In genomic region chr1:40185951-40186864, GRCh38 we compare ENCODE assay signal across 8 cellular contexts. TPM values are rescaled to one million over a fixed set of nuclear protein-coding genes. Genes with fewer than 3 reads are reported as not detected.
DNase-seq lines count a peak whose midpoint lies in the region; ATAC-seq and TF ChIP-seq lines count a peak whose summit lies in the region.

No MANE protein-coding gene starts in this region.

- H3K79me2 ChIP-seq in SK-N-SH (ENCODE audit: insufficient read depth) = peaks cover 100% of the 10 kb centered on the region

- peaks cover 15% of the 10 kb centered on the region for H3K4me1 Mint-ChIP-seq in WTC11
- peaks cover 30 to 54% of the 10 kb centered on the region in 2 donors for H3K4me1 Mint-ChIP-seq in stimulated activated naive B cell treated with anti-CD40 and anti-IgM and Interleukin-4, amounts not matched to agents 10 μg/mL and 1 μg/mL and 100 μg/mL, for 72 hours

- H3K9ac ChIP-seq in SK-N-SH = no peak overlapping the region

- no peaks in the 10 kb centered on the region for H3K9me3 ChIP-seq in SK-N-SH

- peaks cover 24% of the 10 kb centered on the region for H3K36me3 Mint-ChIP-seq in WTC11
- peaks cover 8 to 10% of the 10 kb centered on the region in 2 donors for H3K36me3 Mint-ChIP-seq in stimulated activated naive B cell treated with anti-CD40 and anti-IgM and Interleukin-4, amounts not matched to agents 10 μg/mL and 1 μg/mL and 100 μg/mL, for 72 hours

- DNase-seq in SK-N-SH (no peak), WTC11 (ENCODE audit: low spot score) (no peak), fibroblast of villous mesenchyme (ENCODE audit: low read depth) (peak; percentile 12), kidney glomerular epithelial cell (lab: John Stamatoyannopoulos, UW) (no peak), dedifferentiated amniotic fluid mesenchymal stem cell (ENCODE audit: extremely low spot score) (no peak)
- DNase-seq in stimulated activated naive B cell treated with anti-CD40 and anti-IgM and Interleukin-4, amounts not matched to agents 10 μg/mL and 1 μg/mL and 100 μg/mL, for 72 hours = peak; percentile 47

- no peak for TF ChIP-seq RAD21 in SK-N-SH (IDR thresholded peaks at IDR 0.05; ENCODE audit: low read length)

- ATAC-seq in SK-N-SH treated with all-trans-retinoic acid at 6 μM for 48 hours (peak; percentile 54; the same call in 2 of the 3 replicates), HG03060 (IDR thresholded peaks at IDR 0.05; ENCODE audit: low read depth, unreplicated experiment) (peak; percentile 86), WTC11 (no peak)
- peak; percentile 100 for ATAC-seq in stimulated activated naive B cell treated with anti-CD40 and anti-IgM and Interleukin-4, amounts not matched to agents 10 μg/mL and 1 μg/mL and 100 μg/mL, for 72 hours (replicated peaks)

- no peaks in the 10 kb centered on the region for H3K27me3 ChIP-seq in SK-N-SH (ENCODE audit: insufficient read depth)

- H4K20me1 ChIP-seq in SK-N-SH (ENCODE audit: insufficient read depth) = peaks cover 69% of the 10 kb centered on the region

- H3K4me2 ChIP-seq in SK-N-SH = no peak overlapping the region

- H3K4me3 Mint-ChIP-seq in WTC11 = no peak overlapping the region
- H3K4me3 Mint-ChIP-seq in stimulated activated naive B cell treated with anti-CD40 and anti-IgM and Interleukin-4, amounts not matched to agents 10 μg/mL and 1 μg/mL and 100 μg/mL, for 72 hours = peak overlapping the region in 1 of 2 donors; percentile 35

- no peak overlapping the region for H2AFZ ChIP-seq in SK-N-SH (ENCODE audit: low read depth)

- H3K27ac ChIP-seq in SK-N-SH (ENCODE audit: low read depth in 2 of 2, low read length in 1 of 2) = peak overlapping the region in 1 of 2 experiments; percentile 11; a peak in 1 of 4 replicates

- H3K4me3 ChIP-seq in SK-N-SH (ENCODE audit: low read depth in 2 of 2, low read length in 1 of 2) (no peak overlapping the region), fibroblast of villous mesenchyme (ENCODE audit: low read depth, low read length) (no peak overlapping the region)

- H3F3A ChIP-seq in SK-N-SH (replicated peaks; ENCODE audit: insufficient read depth) = peaks cover 4% of the 10 kb centered on the region

- no peaks in the 10 kb centered on the region for H3K27me3 Mint-ChIP-seq in WTC11 (ENCODE audit: low read depth)
- no peaks in the 10 kb centered on the region for H3K27me3 Mint-ChIP-seq in stimulated activated naive B cell treated with anti-CD40 and anti-IgM and Interleukin-4, amounts not matched to agents 10 μg/mL and 1 μg/mL and 100 μg/mL, for 72 hours

- TF ChIP-seq CTCF in SK-N-SH (IDR thresholded peaks at IDR 0.05) (no peak), WTC11 (IDR thresholded peaks at IDR 0.05) (no peak), fibroblast of villous mesenchyme (IDR thresholded peaks at IDR 0.05; ENCODE audit: insufficient read depth, low read depth, low read length) (no peak)

- CTCF ChIA-PET in SK-N-SH (lab: Yijun Ruan, JAX) (interaction anchor here (0.8 to 4.2 kb wide), 6 partner anchors 11 to 218 kb away, joined by 3 to 19 read pairs (median 3); no protein-coding TSS in a partner anchor), WTC11 (lab: Charles Lee) (interaction anchor here (0.6 to 4.1 kb wide), 5 partner anchors 33 to 218 kb away, joined by 3 to 20 read pairs (median 4); no protein-coding TSS in a partner anchor)

- peak overlapping the region; percentile 33 for H3K27ac Mint-ChIP-seq in WTC11
- H3K27ac Mint-ChIP-seq in stimulated activated naive B cell treated with anti-CD40 and anti-IgM and Interleukin-4, amounts not matched to agents 10 μg/mL and 1 μg/mL and 100 μg/mL, for 72 hours = peak overlapping the region; percentile 80

- no peak for TF ChIP-seq EP300 in SK-N-SH (IDR thresholded peaks at IDR 0.05; ENCODE audit: borderline replicate concordance in 1 of 2, low read depth in 1 of 2, low read length in 1 of 2)

- H3K4me1 ChIP-seq in SK-N-SH (ENCODE audit: control insufficient read depth in 1 of 2, insufficient read depth in 2 of 2, low read depth in 1 of 2, low read length in 1 of 2) = peaks cover 0 to 24% of the 10 kb centered on the region in 2 experiments; a peak in 1 of 4 replicates

- no peaks in the 10 kb centered on the region for H3K9me3 Mint-ChIP-seq in WTC11
- no peaks in the 10 kb centered on the region for H3K9me3 Mint-ChIP-seq in stimulated activated naive B cell treated with anti-CD40 and anti-IgM and Interleukin-4, amounts not matched to agents 10 μg/mL and 1 μg/mL and 100 μg/mL, for 72 hours

- H3K36me3 ChIP-seq in SK-N-SH (replicated peaks in 1 of 2; ENCODE audit: control insufficient read depth in 1 of 2, insufficient read depth in 2 of 2, low read length in 1 of 2) = peaks cover 20 to 24% of the 10 kb centered on the region in 2 experiments

- POLR2A ChIA-PET in SK-N-SH (lab: Yijun Ruan, JAX) = interaction anchor here (0.6 kb wide), 1 partner anchor 479 kb away, joined by 4 read pairs; the partner anchor contains the start of gene RIMS3
- POLR2A ChIA-PET in WTC11 (lab: Charles Lee) = interaction anchor here (0.6 kb wide), 1 partner anchor 41 kb away, joined by 3 read pairs; no protein-coding TSS in a partner anchor

- 95% methylated on average over 7 of the region's 7 CpGs for WGBS in SK-N-SH (ENCODE audit: low lambda C conversion rate)

- no peaks in the 10 kb centered on the region for H3K9me2 ChIP-seq in SK-N-SH

TF ChIP-seq in SK-N-SH treated with all-trans-retinoic acid at 6 μM for 48 hours, 23 proteins besides CTCF, POLR2A, EP300 and RAD21:
- no peak for TF ChIP-seq ZC3H10 (CRISPR knock-in tag; IDR thresholded peaks at IDR 0.05)

TF ChIP-seq in SK-N-SH, 30 proteins besides CTCF, POLR2A, EP300 and RAD21 (continues in another document):
- TF ChIP-seq SMC3 (IDR thresholded peaks at IDR 0.05; ENCODE audit: low read depth, low read length) = no peak
- TF ChIP-seq RFX5 (IDR thresholded peaks at IDR 0.05; ENCODE audit: low read length) = no peak
- no peak for TF ChIP-seq EZH2phosphoT487 (IDR thresholded peaks at IDR 0.05; ENCODE audit: borderline replicate concordance, low read depth)
- no peak for TF ChIP-seq FOXM1 (IDR thresholded peaks at IDR 0.05; ENCODE audit: low read depth)
- no peak for TF ChIP-seq IRF3 (IDR thresholded peaks at IDR 0.05; ENCODE audit: low read depth, low read length)
- TF ChIP-seq RXRA (IDR thresholded peaks at IDR 0.05; ENCODE audit: borderline replicate concordance, low read depth) = no peak
- no peak for TF ChIP-seq RCOR1 (IDR thresholded peaks at IDR 0.05; ENCODE audit: low read length)
- no peak for TF ChIP-seq MAX (IDR thresholded peaks at IDR 0.05; ENCODE audit: low read depth)
- TF ChIP-seq NRF1 (IDR thresholded peaks at IDR 0.05; ENCODE audit: low read depth, low read length) = no peak
- no peak for TF ChIP-seq MEF2A (IDR thresholded peaks at IDR 0.05; ENCODE audit: borderline replicate concordance, low read depth)
- TF ChIP-seq MXI1 (IDR thresholded peaks at IDR 0.05; ENCODE audit: low read depth, low read length) = no peak

TF ChIP-seq in WTC11, 78 proteins besides CTCF, POLR2A, EP300 and RAD21:
- TF ChIP-seq ZNF263 (CRISPR knock-in tag; IDR thresholded peaks at IDR 0.05; ENCODE audit: low read depth) (no peak), ZMAT4 (CRISPR knock-in tag; IDR thresholded peaks at IDR 0.05) (no peak), CDX4 (CRISPR knock-in tag; IDR thresholded peaks at IDR 0.05; ENCODE audit: borderline replicate concordance) (no peak), SMAD4 (CRISPR knock-in tag; IDR thresholded peaks at IDR 0.05) (no peak), MLX (CRISPR knock-in tag; IDR thresholded peaks at IDR 0.05) (no peak), ETV6 (CRISPR knock-in tag; IDR thresholded peaks at IDR 0.05) (no peak), E2F5 (CRISPR knock-in tag; IDR thresholded peaks at IDR 0.05) (no peak), ZNF138 (CRISPR knock-in tag; conservative IDR thresholded peaks at IDR 0.05) (no peak), KAT7 (CRISPR knock-in tag; IDR thresholded peaks at IDR 0.05; ENCODE audit: borderline replicate concordance) (no peak), OVOL2 (CRISPR knock-in tag; IDR thresholded peaks at IDR 0.05; ENCODE audit: borderline replicate concordance) (no peak), CREB1 (CRISPR knock-in tag; IDR thresholded peaks at IDR 0.05) (no peak), RORB (CRISPR knock-in tag; IDR thresholded peaks at IDR 0.05) (no peak), TP53 (CRISPR knock-in tag; IDR thresholded peaks at IDR 0.05) (no peak), ZNF219 (CRISPR knock-in tag; IDR thresholded peaks at IDR 0.05; ENCODE audit: borderline replicate concordance) (no peak)

RNA-seq across cellular contexts. Expression of gene RLF, which starts 25.0 kb away (rescaled TPM):
- 2.3 and 3.0 TPM in 2 replicates for polyA plus RNA-seq in SK-N-SH (2012; rRNA removed)
- 2.9 and 3.3 TPM in 2 replicates for polyA plus RNA-seq in SK-N-SH (2012; cell fraction: cytosol; rRNA removed)
- 3.4 and 7.3 TPM in 2 replicates for polyA plus RNA-seq in SK-N-SH (2012; cell fraction: nucleus; rRNA removed)
- total RNA-seq in WTC11 (2021) (18.5 to 22.1 TPM (median 20.2 TPM) in 3 replicates), fibroblast of villous mesenchyme (20.3 and 26.3 TPM in 2 replicates)

Comparison
In these comparisons a context has a peak if more than half of its experiments do, and no peak if none do; other contexts are left out.
1. DNase-seq: peak in fibroblast of villous mesenchyme (single experiment) and stimulated activated naive B cell treated with anti-CD40 and anti-IgM and Interleukin-4, amounts not matched to agents 10 μg/mL and 1 μg/mL and 100 μg/mL, for 72 hours (single experiment); none in SK-N-SH (single experiment), WTC11 (single experiment), kidney glomerular epithelial cell (single experiment) and dedifferentiated amniotic fluid mesenchymal stem cell (single experiment).